In the genomic region with DNA sequence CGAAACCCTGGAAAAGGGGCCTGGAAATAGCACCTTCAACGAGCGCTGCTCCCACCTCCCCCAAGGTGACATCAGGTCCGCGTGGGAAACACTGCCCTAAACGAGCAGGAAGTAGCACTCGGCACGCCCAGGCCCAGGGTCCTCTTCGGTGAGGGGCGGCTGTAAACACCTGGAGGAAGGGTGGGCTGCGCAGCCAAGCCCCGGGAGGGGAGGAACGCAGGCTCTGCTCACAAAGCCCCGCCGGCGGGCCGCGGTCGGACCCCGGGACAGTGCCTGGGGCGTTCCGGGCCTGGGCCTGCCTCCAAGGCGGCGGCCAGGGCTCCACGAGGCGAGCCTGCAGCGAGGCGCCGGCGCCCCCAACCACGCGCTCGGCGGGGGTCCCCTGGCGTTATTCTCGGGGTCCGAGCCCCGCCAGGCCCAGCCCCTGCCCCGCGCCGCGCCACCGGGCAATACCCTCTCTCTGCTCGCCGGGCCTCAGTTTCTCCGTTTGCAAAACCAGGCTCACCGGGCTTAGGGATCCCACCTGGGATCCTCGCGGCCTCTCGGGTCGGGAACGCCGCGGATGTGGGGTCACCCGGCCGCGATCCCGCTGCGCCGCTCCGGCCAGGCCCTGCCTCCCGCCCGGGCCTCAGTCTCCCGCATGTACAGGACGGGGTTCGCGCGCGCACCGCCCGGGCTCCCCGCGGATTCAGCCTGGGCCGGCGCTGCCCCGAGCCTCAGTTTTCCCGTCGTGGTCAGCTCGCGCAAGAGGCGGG, we compare ENCODE assay signal across 7 cellular contexts. TPM values are rescaled to one million over a fixed set of nuclear protein-coding genes. Genes with fewer than 3 reads are reported as not detected.
DNase-seq lines count a peak whose midpoint lies in the region; ATAC-seq and TF ChIP-seq lines count a peak whose summit lies in the region.

No MANE protein-coding gene starts in this region.

- H3K4me1 ChIP-seq in SJSA1 (replicated peaks): peaks cover 31% of the 10 kb centered on the region

- peak; percentile 83 for DNase-seq in GM13976 (ENCODE audit: low spot score)
- DNase-seq in SJSA1 (ENCODE audit: low read depth in 1 of 2, low spot score in 2 of 2): peak in 1 of 2 experiments; percentile 47
- peak; percentile 60 for DNase-seq in activated naive CD8-positive, alpha-beta T cell treated with anti-CD3 and anti-CD28 coated beads, Interleukin-2, amount 50 U/mL, for 16 hours (ENCODE audit: low read depth, low spot score)
- DNase-seq in stimulated activated CD4-positive, alpha-beta T cell treated with anti-CD3 and anti-CD28 coated beads, Interleukin-1b, Interleukin-23, amount 100 ng/mL, for 24 hours (ENCODE audit: low read depth in 4 of 4, low spot score in 1 of 4): peak in 3 of 4 experiments; percentile 57 to 62 (median 59)
- DNase-seq in DMS153 treated with DMSO at 0.1 percent for 48 hours (lab: John Stamatoyannopoulos, UW; ENCODE audit: unreplicated experiment): no peak

- in situ Hi-C loops in GM13976 (cut with MboI; ENCODE audit: low sequenced_read_pairs, unreplicated experiment): no loop called here

- H3K36me3 ChIP-seq in SJSA1: peaks cover 49% of the 10 kb centered on the region

- TF ChIP-seq CTCF in GM13976 (IDR thresholded peaks at IDR 0.05; ENCODE audit: borderline replicate concordance, control extremely low read depth, extremely low read depth, insufficient read depth, missing control alignments): no peak

- H3K27me3 ChIP-seq in SJSA1 (replicated peaks): no peaks in the 10 kb centered on the region

- peak overlapping the region; percentile 100 for H3K4me3 ChIP-seq in SJSA1
- H3K4me3 ChIP-seq in iPS-18c (ENCODE audit: insufficient read depth, low read depth, low read length): peak overlapping the region; percentile 84

- peaks cover 3% of the 10 kb centered on the region; the same call in 1 of the 2 replicates for H3K9me3 ChIP-seq in SJSA1 (replicated peaks)
- no peaks in the 10 kb centered on the region for H3K9me3 ChIP-seq in iPS-18c (ENCODE audit: control insufficient read depth, insufficient read depth, low read length)

- H3K27ac ChIP-seq in SJSA1: peak overlapping the region; percentile 81

- ATAC-seq in HG02852 (IDR thresholded peaks at IDR 0.05; ENCODE audit: unreplicated experiment): peak; percentile 8

RNA-seq across cellular contexts. Expression of a gene that starts 0.6 kb away (rescaled TPM):
- total RNA-seq in SJSA1 (2014; rRNA removed; shearing (Covaris generic)): 55.9 and 79.3 TPM in 2 replicates

RNA-seq across cellular contexts. Expression of a gene that starts 13.8 kb away (rescaled TPM):
- 317 and 364 TPM in 2 replicates for total RNA-seq in SJSA1 (2014; rRNA removed; shearing (Covaris generic))

RNA-seq across cellular contexts. Expression of a gene that starts 22.7 kb away (rescaled TPM):
- 0.13 TPM in 1 of 2 replicates, not detected in the other for total RNA-seq in SJSA1 (2014; rRNA removed; shearing (Covaris generic))

RNA-seq across cellular contexts. Expression of a gene that starts 29.0 kb away (rescaled TPM):
- 44.2 and 44.7 TPM in 2 replicates for total RNA-seq in SJSA1 (2014; rRNA removed; shearing (Covaris generic))

RNA-seq across cellular contexts. Expression of a gene that starts 32.9 kb away (rescaled TPM):
- total RNA-seq in SJSA1 (2014; rRNA removed; shearing (Covaris generic)): not detected in 2 replicates
